1 cellular context compared by ENCODE assay signal in the genomic region with DNA sequence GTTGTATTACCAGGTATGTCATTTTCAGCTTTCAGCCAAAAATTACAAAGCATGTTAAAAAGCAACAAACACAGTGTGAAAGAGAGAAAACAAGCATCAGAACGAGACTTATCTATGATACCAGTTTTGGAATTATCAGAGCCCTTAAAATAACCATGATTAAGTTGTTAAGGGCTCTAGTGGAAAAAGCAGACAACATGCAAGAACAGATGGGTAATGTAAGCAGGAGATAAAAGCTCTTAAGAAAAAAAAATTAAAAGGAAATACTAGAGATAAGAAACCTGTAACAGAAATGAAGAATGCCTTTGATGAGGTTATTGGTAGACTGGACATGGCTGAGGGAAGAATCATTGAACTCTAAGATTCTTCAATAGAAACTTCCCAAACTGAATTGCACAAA.
A peak's percentile ranks its signal among the peaks of the same experiment; 100 is the strongest.
TF ChIP-seq lines count a peak whose summit lies in the region.

No MANE protein-coding gene starts in this region.

TF ChIP-seq in K562, 482 proteins besides CTCF, POLR2A, EP300 and RAD21 (continued from another document):
- TF ChIP-seq, protein P1, sequence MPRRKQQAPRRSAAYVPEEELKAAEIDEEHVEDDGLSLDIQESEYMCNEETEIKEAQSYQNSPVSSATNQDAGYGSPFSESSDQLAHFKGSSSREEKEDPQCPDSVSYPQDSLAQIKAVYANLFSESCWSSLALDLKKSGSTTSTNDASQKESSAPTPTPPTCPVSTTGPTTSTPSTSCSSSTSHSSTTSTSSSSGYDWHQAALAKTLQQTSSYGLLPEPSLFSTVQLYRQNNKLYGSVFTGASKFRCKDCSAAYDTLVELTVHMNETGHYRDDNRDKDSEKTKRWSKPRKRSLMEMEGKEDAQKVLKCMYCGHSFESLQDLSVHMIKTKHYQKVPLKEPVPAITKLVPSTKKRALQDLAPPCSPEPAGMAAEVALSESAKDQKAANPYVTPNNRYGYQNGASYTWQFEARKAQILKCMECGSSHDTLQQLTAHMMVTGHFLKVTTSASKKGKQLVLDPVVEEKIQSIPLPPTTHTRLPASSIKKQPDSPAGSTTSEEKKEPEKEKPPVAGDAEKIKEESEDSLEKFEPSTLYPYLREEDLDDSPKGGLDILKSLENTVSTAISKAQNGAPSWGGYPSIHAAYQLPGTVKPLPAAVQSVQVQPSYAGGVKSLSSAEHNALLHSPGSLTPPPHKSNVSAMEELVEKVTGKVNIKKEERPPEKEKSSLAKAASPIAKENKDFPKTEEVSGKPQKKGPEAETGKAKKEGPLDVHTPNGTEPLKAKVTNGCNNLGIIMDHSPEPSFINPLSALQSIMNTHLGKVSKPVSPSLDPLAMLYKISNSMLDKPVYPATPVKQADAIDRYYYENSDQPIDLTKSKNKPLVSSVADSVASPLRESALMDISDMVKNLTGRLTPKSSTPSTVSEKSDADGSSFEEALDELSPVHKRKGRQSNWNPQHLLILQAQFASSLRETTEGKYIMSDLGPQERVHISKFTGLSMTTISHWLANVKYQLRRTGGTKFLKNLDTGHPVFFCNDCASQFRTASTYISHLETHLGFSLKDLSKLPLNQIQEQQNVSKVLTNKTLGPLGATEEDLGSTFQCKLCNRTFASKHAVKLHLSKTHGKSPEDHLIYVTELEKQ (CRISPR knock-in tag; IDR thresholded peaks at IDR 0.05) = no peak
- TF ChIP-seq TAL1 (IDR thresholded peaks at IDR 0.05) (peak; percentile 58), FOXJ2 (tag; IDR thresholded peaks at IDR 0.05) (peak; percentile 49; the same call in 1 of the 2 replicates), ARID1B (IDR thresholded peaks at IDR 0.05) (peak; percentile 54), KAT7 (CRISPR knock-in tag; IDR thresholded peaks at IDR 0.05; ENCODE audit: borderline replicate concordance) (no peak), TEAD4 (IDR thresholded peaks at IDR 0.05; ENCODE audit: low read length) (peak; percentile 23; the same call in 1 of the 2 replicates), TEAD4 (CRISPR knock-in tag; IDR thresholded peaks at IDR 0.05; ENCODE audit: borderline replicate concordance) (no peak), PURB (CRISPR knock-in tag; IDR thresholded peaks at IDR 0.05; ENCODE audit: low read depth) (no peak), CBFA2T2 (conservative IDR thresholded peaks at IDR 0.05) (0 out of 2 replicates have a peak, but pooled peaks have one; percentile 43)
- TF ChIP-seq, protein P2, sequence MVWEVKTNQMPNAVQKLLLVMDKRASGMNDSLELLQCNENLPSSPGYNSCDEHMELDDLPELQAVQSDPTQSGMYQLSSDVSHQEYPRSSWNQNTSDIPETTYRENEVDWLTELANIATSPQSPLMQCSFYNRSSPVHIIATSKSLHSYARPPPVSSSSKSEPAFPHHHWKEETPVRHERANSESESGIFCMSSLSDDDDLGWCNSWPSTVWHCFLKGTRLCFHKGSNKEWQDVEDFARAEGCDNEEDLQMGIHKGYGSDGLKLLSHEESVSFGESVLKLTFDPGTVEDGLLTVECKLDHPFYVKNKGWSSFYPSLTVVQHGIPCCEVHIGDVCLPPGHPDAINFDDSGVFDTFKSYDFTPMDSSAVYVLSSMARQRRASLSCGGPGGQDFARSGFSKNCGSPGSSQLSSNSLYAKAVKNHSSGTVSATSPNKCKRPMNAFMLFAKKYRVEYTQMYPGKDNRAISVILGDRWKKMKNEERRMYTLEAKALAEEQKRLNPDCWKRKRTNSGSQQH (CRISPR knock-in tag; IDR thresholded peaks at IDR 0.05) = no peak
